6 cellular contexts compared by ENCODE assay signal in the genomic region with DNA sequence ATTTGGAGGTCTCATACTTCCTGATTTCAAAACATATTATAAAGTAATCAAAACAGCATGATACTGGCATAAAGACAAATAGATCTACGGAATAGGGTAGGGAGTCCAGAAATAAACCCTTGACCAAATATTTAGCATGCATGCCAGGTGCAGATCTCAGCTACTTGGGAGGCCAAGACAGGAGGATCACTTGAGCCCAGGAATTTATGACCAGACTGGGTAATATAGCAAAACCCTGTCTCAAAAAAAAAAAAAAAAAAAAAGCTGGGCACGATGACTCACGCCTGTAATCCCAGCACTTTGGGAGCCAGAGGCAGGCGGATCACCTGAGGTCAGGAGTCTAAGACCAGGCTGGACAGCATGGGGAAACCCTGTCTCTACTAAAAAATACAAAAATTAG. TPM values are rescaled to one million over a fixed set of nuclear protein-coding genes. Genes with fewer than 3 reads are reported as not detected.
"Had no signal": no experiment of that assay in that cellular context is flagged by ENCODE, and none has a peak within 500 bp of the region (broad histone marks: within the 10 kb centered on the region; RNA-seq: fewer than 3 reads in every experiment).

No MANE protein-coding gene starts in this region.

RNA-seq across cellular contexts. Expression of gene GTF2IRD2, which starts 21.4 kb away (rescaled TPM):
- total RNA-seq: HT1080 had no signal

RNA-seq across cellular contexts. Expression of gene NCF1, which starts 56.1 kb away (rescaled TPM):
- total RNA-seq: HepG2, HT1080, IMR-90, MCF 10A, RPMI7951, SJCRH30 had no signal
- polyA plus RNA-seq: IMR-90 had no signal
